Comparison of ENCODE assay signal across 20 cellular contexts in genomic region chr12:120342156-120342555, GRCh38. TPM values are rescaled to one million over a fixed set of nuclear protein-coding genes. Genes with fewer than 3 reads are reported as not detected.
"Had no signal": no experiment of that assay in that cellular context is flagged by ENCODE, and none has a peak within 500 bp of the region (broad histone marks: within the 10 kb centered on the region; RNA-seq: fewer than 3 reads in every experiment).

No MANE protein-coding gene starts in this region.

- H3K27ac ChIP-seq: neutrophil, skin epidermis, tibial artery had no signal

- H3K9me3 ChIP-seq: neutrophil, tibial artery had no signal

- H3K4me1 ChIP-seq: tibial artery had no signal

- H3K4me3 ChIP-seq: skin epidermis, tibial artery had no signal

- H3K36me3 ChIP-seq: neutrophil, tibial artery had no signal

- H3K27me3 ChIP-seq: neutrophil had no signal

- DNase-seq: activated CD4-positive, alpha-beta T cell treated with anti-CD3 and anti-CD28 coated beads, Interleukin-2, amount 10 ng/mL, durations not matched to agents 7 days and 5 days; activated CD4-positive, CD25-positive, alpha-beta regulatory T cell; activated naive CD8-positive, alpha-beta T cell treated with anti-CD3 and anti-CD28 coated beads for 36 hours; amygdala; effector CD8-positive, alpha-beta T cell; foreskin melanocyte; left colon; naive B cell; stimulated activated CD4-positive, alpha-beta T cell treated with anti-CD3 and anti-CD28 coated beads, Interleukin-15, amount 100 ng/mL, for 24 hours; stimulated activated CD4-positive, alpha-beta T cell treated with anti-CD3 and anti-CD28 coated beads, Interleukin-4, amount 100 ng/mL, for 1 hour; stimulated activated naive CD4-positive, alpha-beta T cell; SW 1271; tibial artery had no signal

RNA-seq across cellular contexts. Expression of gene PLA2G1B, which starts 14.6 kb away (rescaled TPM):
- total RNA-seq: activated CD4-positive, alpha-beta T cell treated with anti-CD3 and anti-CD28 coated beads, Interleukin-2, amount 10 ng/mL, durations not matched to agents 7 days and 5 days; activated naive CD8-positive, alpha-beta T cell treated with anti-CD3 and anti-CD28 coated beads for 36 hours; left colon; lung microvascular endothelial cell; renal cortical epithelial cell; subcutaneous adipose tissue; T-helper 2 cell treated with Interferon-gamma antibody and Interleukin-4, amounts not matched to agents 100 ng/mL and 5 ng/mL, for 36 hours had no signal

RNA-seq across cellular contexts. Expression of gene MSI1, which starts 26.8 kb away (rescaled TPM):
- total RNA-seq: activated CD4-positive, alpha-beta T cell treated with anti-CD3 and anti-CD28 coated beads, Interleukin-2, amount 10 ng/mL, durations not matched to agents 7 days and 5 days; lung microvascular endothelial cell; mononuclear cell; subcutaneous adipose tissue; T-helper 2 cell treated with Interferon-gamma antibody and Interleukin-4, amounts not matched to agents 100 ng/mL and 5 ng/mL, for 36 hours had no signal
